ENCODE assay signal across 1 cellular context in the genomic region with DNA sequence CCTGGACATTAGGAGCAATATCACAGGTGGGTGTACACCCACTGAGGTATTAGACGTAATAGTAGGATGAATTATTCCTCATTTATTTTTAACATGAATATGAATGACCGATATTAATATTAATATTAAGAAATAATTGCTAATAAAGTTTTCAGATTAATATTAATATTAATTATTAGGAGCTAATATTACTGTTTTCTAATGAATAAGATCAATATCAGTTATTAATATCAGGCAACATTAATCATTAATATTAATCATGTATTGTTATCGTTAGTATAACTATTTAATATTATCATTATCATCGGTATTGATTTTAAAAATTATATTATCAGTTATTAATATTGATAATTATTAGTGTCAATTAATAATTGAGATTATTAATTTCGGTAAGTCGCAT. TPM values are rescaled to one million over a fixed set of nuclear protein-coding genes. Genes with fewer than 3 reads are reported as not detected.
"Had no signal": no experiment of that assay in that cellular context is flagged by ENCODE, and none has a peak within 500 bp of the region (broad histone marks: within the 10 kb centered on the region; RNA-seq: fewer than 3 reads in every experiment).

No MANE protein-coding gene starts in this region.

RNA-seq across cellular contexts. Expression of a gene that starts 41.6 kb away (rescaled TPM):
- polyA plus RNA-seq: IgD-negative memory B cell had no signal
